8 cellular contexts compared by ENCODE assay signal in genomic region chr13:40666905-40667621, GRCh38. TPM values are rescaled to one million over a fixed set of nuclear protein-coding genes. Genes with fewer than 3 reads are reported as not detected.
A peak's percentile ranks its signal among the peaks of the same experiment; 100 is the strongest.
DNase-seq lines count a peak whose midpoint lies in the region; ATAC-seq and TF ChIP-seq lines count a peak whose summit lies in the region.

No MANE protein-coding gene starts in this region.

- DNase-seq in DMS79 treated with DMSO at 0.1 percent for 48 hours (lab: John Stamatoyannopoulos, UW) (peak; percentile 44), DMS79 (lab: John Stamatoyannopoulos, UW) (no peak), RPMI8226 (peak; percentile 13), body of pancreas (peak; percentile 52 to 80 (median 62)), iPS-NIHi7 (ENCODE audit: extremely low spot score) (peak; percentile 69), dermis blood vessel endothelial cell (no peak)

- no peak for TF ChIP-seq CTCF in body of pancreas (IDR thresholded peaks at IDR 0.05)

- H3K36me3 ChIP-seq in body of pancreas (replicated peaks in 1 of 2; ENCODE audit: insufficient read depth in 1 of 2, low read depth in 2 of 2) = no peaks in the 10 kb centered on the region

- intact Hi-C loops in body of pancreas (cut with DNase I) = no loop called here

- ATAC-seq in HG02610 (IDR thresholded peaks at IDR 0.05; ENCODE audit: unreplicated experiment) (peak; percentile 12), body of pancreas (peak; percentile 45)

- no peak for TF ChIP-seq POLR2A in body of pancreas (IDR thresholded peaks at IDR 0.05)

- H3K9me3 ChIP-seq in body of pancreas = no peaks in the 10 kb centered on the region

- H3K27me3 ChIP-seq in body of pancreas = no peaks in the 10 kb centered on the region

- H3K4me1 ChIP-seq in body of pancreas = peaks cover 22% of the 10 kb centered on the region

- WGBS in body of pancreas, 2 donors = 1 to 2% methylated on average over 42 to 66 of the region's 67 CpGs

- H3K4me3 ChIP-seq in body of pancreas (peak overlapping the region; percentile 37 to 93), skin epidermis (peak overlapping the region; percentile 51 to 95 (median 86))

- H3K27ac ChIP-seq in body of pancreas = peak overlapping the region; percentile 88 to 98 (median 98)
- peak overlapping the region; percentile 85 to 98 (median 92) for H3K27ac ChIP-seq in skin epidermis

RNA-seq across cellular contexts. Expression of gene FOXO1, which starts 0.6 kb away (rescaled TPM):
- total RNA-seq in body of pancreas (10 to 100 TPM; 24.1 to 51.1 TPM), dermis blood vessel endothelial cell (35.4 and 60.4 TPM in 2 replicates)

Comparison
In these comparisons a context has a peak if more than half of its experiments do, and no peak if none do; other contexts are left out.
1. DNase-seq: peak in DMS79 treated with DMSO at 0.1 percent for 48 hours (single experiment), RPMI8226 (single experiment), body of pancreas (4 of 4) and iPS-NIHi7 (single experiment); none in DMS79 (single experiment) and dermis blood vessel endothelial cell (single experiment).